ENCODE assay signal across 9 cellular contexts in the genomic region with DNA sequence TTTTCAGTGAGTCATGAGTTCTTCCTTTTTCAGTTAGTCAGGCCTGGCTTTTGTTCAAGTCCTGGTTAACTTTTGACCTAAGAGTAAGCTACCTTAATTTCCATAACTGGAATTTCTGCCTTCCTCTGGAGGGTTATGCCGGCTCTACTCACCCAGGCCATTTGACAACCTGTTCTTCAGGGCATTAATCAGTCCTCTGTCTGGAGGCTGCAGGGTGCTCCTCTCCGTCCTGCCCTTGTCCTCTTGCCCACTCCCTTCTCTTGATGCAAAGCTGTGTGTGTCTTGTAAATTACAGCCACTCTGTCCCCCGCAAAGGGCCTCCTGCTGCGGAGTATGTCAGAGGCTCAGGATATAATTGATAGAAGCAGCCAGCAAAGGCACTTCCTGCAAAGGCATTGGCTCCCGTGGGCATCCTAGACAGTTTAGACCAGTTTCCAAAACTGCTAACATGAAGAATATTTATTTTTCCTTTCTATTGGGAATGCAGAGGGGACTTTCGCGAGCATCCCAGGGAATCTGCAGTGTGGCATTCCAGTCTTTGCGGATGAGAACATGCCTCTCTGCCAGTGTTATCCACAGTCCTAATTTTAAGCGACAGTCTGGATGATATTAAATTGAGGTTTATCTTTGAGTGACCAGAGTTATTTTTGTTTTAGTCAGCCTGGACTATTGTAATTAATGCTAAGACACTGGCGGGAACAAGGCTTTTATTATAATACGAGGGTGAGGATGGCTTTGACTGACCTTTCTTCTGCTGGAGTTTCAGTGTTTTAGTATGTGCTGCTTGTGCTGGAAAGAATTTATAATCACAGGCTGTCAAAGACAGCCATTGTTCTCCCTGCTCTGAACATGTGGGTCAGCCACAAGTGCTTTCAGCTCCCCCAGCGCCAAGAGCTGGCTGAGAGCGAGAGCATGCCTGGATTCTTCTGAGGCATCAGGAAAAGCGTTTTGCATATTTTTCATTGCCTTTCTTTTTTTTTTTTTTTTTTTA.
DNase-seq lines count a peak whose midpoint lies in the region; ATAC-seq, FAIRE-seq and TF ChIP-seq lines count a peak whose summit lies in the region.
"Had no signal": no experiment of that assay in that cellular context is flagged by ENCODE, and none has a peak within 500 bp of the region (broad histone marks: within the 10 kb centered on the region; RNA-seq: fewer than 3 reads in every experiment).

No MANE protein-coding gene starts in this region.

- peaks cover 19% of the 10 kb centered on the region for H3K4me1 Mint-ChIP-seq in astrocyte (ENCODE audit: low read depth, unreplicated experiment)
- no peaks in the 10 kb centered on the region for H3K4me1 Mint-ChIP-seq in CD8-positive, alpha-beta T cell (ENCODE audit: low read depth)
- H3K4me1 Mint-ChIP-seq: activated CD4-positive, alpha-beta T cell treated with anti-CD3 and anti-CD28 coated beads for 36 hours had no signal

- POLR2A ChIA-PET in HCT116 (lab: Charles Lee) = no interaction called here
- POLR2A ChIA-PET in CD8-positive, alpha-beta T cell (lab: Charles Lee) = interaction anchor here (0.7 kb wide), 1 partner anchor 11 kb away, joined by 4 read pairs; no protein-coding TSS in a partner anchor

- TF ChIP-seq POLR2A in HCT116 (IDR thresholded peaks at IDR 0.05; ENCODE audit: borderline replicate concordance, extremely low read depth, insufficient read depth, insufficient read length) (no peak), gastrocnemius medialis (IDR thresholded peaks at IDR 0.05) (no peak)

- H3K27ac ChIP-seq in HCT116 (ENCODE audit: low read depth, low read length) = no peak overlapping the region
- H3K27ac ChIP-seq in astrocyte (ENCODE audit: low read depth, low read length) = no peak overlapping the region
- H3K27ac ChIP-seq in iPS-20b (ENCODE audit: low read length) = no peak overlapping the region
- peak overlapping the region in 3 of 4 donors; percentile 17 to 52 (median 29) for H3K27ac ChIP-seq in gastrocnemius medialis
- H3K27ac ChIP-seq in CD8-positive, alpha-beta T cell (ENCODE audit: low read depth, low read length) = no peak overlapping the region

- CTCF ChIA-PET in HCT116 (lab: Charles Lee) = no interaction called here
- CTCF ChIA-PET in CD8-positive, alpha-beta T cell (lab: Charles Lee) = no interaction called here

- peak overlapping the region; percentile 2 for H3K4me2 ChIP-seq in HCT116 (ENCODE audit: low read length)
- peak overlapping the region; percentile 83 for H3K4me2 ChIP-seq in astrocyte (ENCODE audit: low read length)

- no peaks in the 10 kb centered on the region for H3K36me3 Mint-ChIP-seq in astrocyte (ENCODE audit: low read depth, unreplicated experiment)
- no peaks in the 10 kb centered on the region for H3K36me3 Mint-ChIP-seq in CD8-positive, alpha-beta T cell

- H3K9ac ChIP-seq in HCT116 (ENCODE audit: low read length) (no peak overlapping the region), astrocyte (ENCODE audit: low read length) (no peak overlapping the region), iPS-20b (ENCODE audit: low read depth, low read length) (no peak overlapping the region; the same call in 1 of the 2 replicates)

- no peak for TF ChIP-seq RAD21 in HCT116 (IDR thresholded peaks at IDR 0.05; ENCODE audit: low read depth)

- H3K27ac Mint-ChIP-seq in astrocyte (ENCODE audit: unreplicated experiment) = peak overlapping the region; percentile 79
- H3K27ac Mint-ChIP-seq in CD8-positive, alpha-beta T cell = no peak overlapping the region
- H3K27ac Mint-ChIP-seq: activated CD4-positive, alpha-beta T cell treated with anti-CD3 and anti-CD28 coated beads for 36 hours had no signal

- DNase-seq in HCT116 (ENCODE audit: low read depth, low spot score) (no peak), astrocyte (ENCODE audit: low read depth) (peak; percentile 85), gastrocnemius medialis (no peak), T1000 (lab: John Stamatoyannopoulos, UW) (no peak)
- no peak for DNase-seq in CD8-positive, alpha-beta T cell
- DNase-seq: activated CD4-positive, alpha-beta T cell treated with anti-CD3 and anti-CD28 coated beads for 36 hours had no signal

- no peaks in the 10 kb centered on the region for H3K9me3 Mint-ChIP-seq in astrocyte (ENCODE audit: unreplicated experiment)
- H3K9me3 Mint-ChIP-seq in CD8-positive, alpha-beta T cell = no peaks in the 10 kb centered on the region

- H3K36me3 ChIP-seq in HCT116 (ENCODE audit: control insufficient read depth in 1 of 2, insufficient read depth in 2 of 2, low read length in 2 of 2) (no peaks in the 10 kb centered on the region), astrocyte (ENCODE audit: insufficient read depth, low read length) (no peaks in the 10 kb centered on the region), iPS-20b (ENCODE audit: insufficient read depth, low read depth, low read length) (no peaks in the 10 kb centered on the region), gastrocnemius medialis (peaks cover 0 to 15% of the 10 kb centered on the region in 2 donors)
- H3K36me3 ChIP-seq in CD8-positive, alpha-beta T cell (ENCODE audit: insufficient read depth, low read length) = no peaks in the 10 kb centered on the region

- H3K27me3 ChIP-seq in HCT116 (ENCODE audit: insufficient read depth, low read length) = no peaks in the 10 kb centered on the region
- H3K27me3 ChIP-seq in astrocyte (ENCODE audit: insufficient read depth, low read length) = peaks cover 3% of the 10 kb centered on the region
- H3K27me3 ChIP-seq in iPS-20b (ENCODE audit: insufficient read depth, low read length) = peaks cover 21% of the 10 kb centered on the region
- no peaks in the 10 kb centered on the region for H3K27me3 ChIP-seq in gastrocnemius medialis
- H3K27me3 ChIP-seq in CD8-positive, alpha-beta T cell (ENCODE audit: insufficient read depth, low read length) = no peaks in the 10 kb centered on the region

- H3K9me2 ChIP-seq in HCT116 (ENCODE audit: insufficient read depth) = no peaks in the 10 kb centered on the region

- H3K4me3 Mint-ChIP-seq in astrocyte (ENCODE audit: unreplicated experiment) = no peak overlapping the region
- H3K4me3 Mint-ChIP-seq in CD8-positive, alpha-beta T cell = no peak overlapping the region
- H3K4me3 Mint-ChIP-seq: activated CD4-positive, alpha-beta T cell treated with anti-CD3 and anti-CD28 coated beads for 36 hours had no signal

- ATAC-seq in HCT116 (peak; percentile 32; the same call in 1 of the 2 replicates), gastrocnemius medialis (peak; percentile 58 to 63), GM18868 (IDR thresholded peaks at IDR 0.05; ENCODE audit: unreplicated experiment) (no peak), HG02973 (IDR thresholded peaks at IDR 0.05; ENCODE audit: unreplicated experiment) (no peak)
- ATAC-seq in CD8-positive, alpha-beta T cell = no peak
- ATAC-seq: activated CD4-positive, alpha-beta T cell treated with anti-CD3 and anti-CD28 coated beads for 36 hours had no signal

- H3K79me2 ChIP-seq in HCT116 (ENCODE audit: insufficient read depth, low read length) (no peaks in the 10 kb centered on the region), astrocyte (ENCODE audit: insufficient read depth, low read length) (no peaks in the 10 kb centered on the region)

- no peak overlapping the region for H3K4me3 ChIP-seq in HCT116 (replicated peaks in 1 of 2; ENCODE audit: low read depth in 1 of 2, low read length in 2 of 2)
- peak overlapping the region; percentile 41 for H3K4me3 ChIP-seq in astrocyte (ENCODE audit: insufficient read depth, low read depth, low read length)
- H3K4me3 ChIP-seq in iPS-20b (ENCODE audit: low read length) = peak overlapping the region; percentile 42; the same call in 1 of the 2 replicates
- no peak overlapping the region for H3K4me3 ChIP-seq in gastrocnemius medialis
- H3K4me3 ChIP-seq in CD8-positive, alpha-beta T cell (ENCODE audit: low read depth, low read length) = no peak overlapping the region

- no TSS peak for BruUV-seq in HCT116 (replicated peaks; lab: Mats Ljungman, UMichigan)

- TF ChIP-seq CTCF in HCT116 (IDR thresholded peaks at IDR 0.05 in 2 of 3, conservative IDR thresholded peaks at IDR 0.05 in 1 of 3; ENCODE audit: borderline replicate concordance in 1 of 3, insufficient read depth in 1 of 3, low read depth in 2 of 3, low read length in 2 of 3) (no peak), astrocyte (IDR thresholded peaks at IDR 0.05; ENCODE audit: insufficient read depth, low read depth, low read length) (no peak), gastrocnemius medialis (IDR thresholded peaks at IDR 0.05 in 4 of 5, conservative IDR thresholded peaks at IDR 0.05 in 1 of 5) (no peak)
- no peak for TF ChIP-seq CTCF in CD8-positive, alpha-beta T cell (IDR thresholded peaks at IDR 0.05)

- H3K4me1 ChIP-seq in HCT116 (ENCODE audit: control insufficient read depth in 1 of 2, insufficient read depth in 2 of 2, low read length in 2 of 2) = peaks cover 11% of the 10 kb centered on the region in 2 experiments; a peak in 2 of 4 replicates
- H3K4me1 ChIP-seq in astrocyte (ENCODE audit: insufficient read depth, low read length) = peaks cover 16% of the 10 kb centered on the region
- peaks cover 21% of the 10 kb centered on the region for H3K4me1 ChIP-seq in iPS-20b (ENCODE audit: insufficient read depth, low read length)
- peaks cover 13 to 21% of the 10 kb centered on the region in 2 donors for H3K4me1 ChIP-seq in gastrocnemius medialis
- H3K4me1 ChIP-seq in CD8-positive, alpha-beta T cell (ENCODE audit: insufficient read depth, low read length) = no peaks in the 10 kb centered on the region

- H4K20me1 ChIP-seq in HCT116 (ENCODE audit: insufficient read depth) (no peaks in the 10 kb centered on the region), astrocyte (ENCODE audit: insufficient read depth, low read length) (no peaks in the 10 kb centered on the region)

- no peak for FAIRE-seq in astrocyte (lab: Jason Lieb, UNC)

- RAD21 ChIA-PET in HCT116 (lab: Charles Lee; ENCODE audit: low non-redundant PET in 1 of 2, low total read pairs in 2 of 2, uncharacterized antibody in 2 of 2, unreplicated experiment in 2 of 2) = no interaction called here

- intact Hi-C loops in HCT116 (cut with micrococcal nuclease) (no loop called here), gastrocnemius medialis (cut with DNase I; ENCODE audit: low total_unique reads) (no loop called here)
- intact Hi-C loops in CD8-positive, alpha-beta T cell (cut with DNase I, micrococcal nuclease) = no loop called here

- H2AFZ ChIP-seq in HCT116 (ENCODE audit: low read depth, low read length, poor library complexity, severe bottlenecking) (no peak overlapping the region), astrocyte (ENCODE audit: low read depth, low read length) (no peak overlapping the region)

- H3K9me3 ChIP-seq in HCT116 (ENCODE audit: control insufficient read depth in 1 of 2, insufficient read depth in 1 of 2, low read depth in 1 of 2, low read length in 2 of 2) (no peaks in the 10 kb centered on the region), astrocyte (ENCODE audit: insufficient read depth, low read depth, low read length) (no peaks in the 10 kb centered on the region), iPS-20b (ENCODE audit: insufficient read depth, low read depth, low read length) (no peaks in the 10 kb centered on the region), gastrocnemius medialis (no peaks in the 10 kb centered on the region)
- no peaks in the 10 kb centered on the region for H3K9me3 ChIP-seq in CD8-positive, alpha-beta T cell (ENCODE audit: low read length)

- peaks cover 5% of the 10 kb centered on the region for H3K27me3 Mint-ChIP-seq in astrocyte (ENCODE audit: low read depth, unreplicated experiment)
- peaks cover 6% of the 10 kb centered on the region for H3K27me3 Mint-ChIP-seq in CD8-positive, alpha-beta T cell (ENCODE audit: low read depth)

- in situ Hi-C loops in gastrocnemius medialis (cut with MboI; ENCODE audit: low sequenced_read_pairs in 4 of 4) = no loop called here

Comparison
In these comparisons a context has a peak if more than half of its experiments do, and no peak if none do; other contexts are left out.
1. ATAC-seq: peak in HCT116 (single experiment) and gastrocnemius medialis (2 of 2); none in CD8-positive, alpha-beta T cell (single experiment), GM18868 (single experiment) and HG02973 (single experiment).
2. H3K27ac ChIP-seq: peak in gastrocnemius medialis (3 of 4); none in HCT116 (single experiment), astrocyte (single experiment), iPS-20b (single experiment) and CD8-positive, alpha-beta T cell (single experiment).
3. H3K4me3 ChIP-seq: peak in astrocyte (single experiment) and iPS-20b (single experiment); none in HCT116 (0 of 2), gastrocnemius medialis (0 of 4) and CD8-positive, alpha-beta T cell (single experiment).